ENCODE assay signal across 1 cellular context in genomic region chr9:121133104-121133816, GRCh38.
TF ChIP-seq lines count a peak whose summit lies in the region.

No MANE protein-coding gene starts in this region.

TF ChIP-seq in HepG2, 621 proteins besides CTCF, POLR2A, EP300 and RAD21 (continued from another document and continues in another):
- no peak for TF ChIP-seq STAT6 (CRISPR knock-in tag; IDR thresholded peaks at IDR 0.05; ENCODE audit: borderline replicate concordance)
- no peak for TF ChIP-seq NR1H2 (CRISPR knock-in tag; IDR thresholded peaks at IDR 0.05; ENCODE audit: borderline replicate concordance, low read depth)
- no peak for TF ChIP-seq ZNF883 (CRISPR knock-in tag; IDR thresholded peaks at IDR 0.05; ENCODE audit: not compliant biosample characterization)
- no peak for TF ChIP-seq GZF1 (CRISPR knock-in tag; IDR thresholded peaks at IDR 0.05)
- no peak for TF ChIP-seq MED8 (CRISPR knock-in tag; IDR thresholded peaks at IDR 0.05; ENCODE audit: insufficient replicate concordance)
- TF ChIP-seq, protein P1, sequence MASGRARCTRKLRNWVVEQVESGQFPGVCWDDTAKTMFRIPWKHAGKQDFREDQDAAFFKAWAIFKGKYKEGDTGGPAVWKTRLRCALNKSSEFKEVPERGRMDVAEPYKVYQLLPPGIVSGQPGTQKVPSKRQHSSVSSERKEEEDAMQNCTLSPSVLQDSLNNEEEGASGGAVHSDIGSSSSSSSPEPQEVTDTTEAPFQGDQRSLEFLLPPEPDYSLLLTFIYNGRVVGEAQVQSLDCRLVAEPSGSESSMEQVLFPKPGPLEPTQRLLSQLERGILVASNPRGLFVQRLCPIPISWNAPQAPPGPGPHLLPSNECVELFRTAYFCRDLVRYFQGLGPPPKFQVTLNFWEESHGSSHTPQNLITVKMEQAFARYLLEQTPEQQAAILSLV (CRISPR knock-in tag; IDR thresholded peaks at IDR 0.05; ENCODE audit: borderline replicate concordance), result no peak
- TF ChIP-seq ZNF251 (CRISPR knock-in tag; IDR thresholded peaks at IDR 0.05), result no peak
- no peak for TF ChIP-seq HMGXB3 (CRISPR knock-in tag; IDR thresholded peaks at IDR 0.05; ENCODE audit: borderline replicate concordance)
- TF ChIP-seq ZNF766 (CRISPR knock-in tag; IDR thresholded peaks at IDR 0.05; ENCODE audit: borderline replicate concordance), result no peak
- no peak for TF ChIP-seq NCOR1 (IDR thresholded peaks at IDR 0.05; ENCODE audit: borderline replicate concordance, low read length)
- TF ChIP-seq ZNF510 (CRISPR knock-in tag; IDR thresholded peaks at IDR 0.05; ENCODE audit: low read depth), result no peak
- peak; percentile 40; the same call in 1 of the 2 replicates for TF ChIP-seq ETV5 (CRISPR knock-in tag; IDR thresholded peaks at IDR 0.05; ENCODE audit: borderline replicate concordance)
- TF ChIP-seq, protein P2, sequence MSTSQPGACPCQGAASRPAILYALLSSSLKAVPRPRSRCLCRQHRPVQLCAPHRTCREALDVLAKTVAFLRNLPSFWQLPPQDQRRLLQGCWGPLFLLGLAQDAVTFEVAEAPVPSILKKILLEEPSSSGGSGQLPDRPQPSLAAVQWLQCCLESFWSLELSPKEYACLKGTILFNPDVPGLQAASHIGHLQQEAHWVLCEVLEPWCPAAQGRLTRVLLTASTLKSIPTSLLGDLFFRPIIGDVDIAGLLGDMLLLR (CRISPR knock-in tag; IDR thresholded peaks at IDR 0.05), result no peak
- 0 out of 2 replicates have a peak, but pooled peaks have one; percentile 24 for TF ChIP-seq UBTF (CRISPR knock-in tag; IDR thresholded peaks at IDR 0.05)
- TF ChIP-seq ZNF775 (CRISPR knock-in tag; IDR thresholded peaks at IDR 0.05; ENCODE audit: borderline replicate concordance), result no peak
- no peak for TF ChIP-seq CCDC6 (CRISPR knock-in tag; IDR thresholded peaks at IDR 0.05)
- no peak for TF ChIP-seq CCAR2 (optimal IDR thresholded peaks at IDR 0.05; ENCODE audit: low read depth, low read length)
- no peak for TF ChIP-seq ZNF136 (CRISPR knock-in tag; IDR thresholded peaks at IDR 0.05; ENCODE audit: low read depth)
- TF ChIP-seq, protein P3, sequence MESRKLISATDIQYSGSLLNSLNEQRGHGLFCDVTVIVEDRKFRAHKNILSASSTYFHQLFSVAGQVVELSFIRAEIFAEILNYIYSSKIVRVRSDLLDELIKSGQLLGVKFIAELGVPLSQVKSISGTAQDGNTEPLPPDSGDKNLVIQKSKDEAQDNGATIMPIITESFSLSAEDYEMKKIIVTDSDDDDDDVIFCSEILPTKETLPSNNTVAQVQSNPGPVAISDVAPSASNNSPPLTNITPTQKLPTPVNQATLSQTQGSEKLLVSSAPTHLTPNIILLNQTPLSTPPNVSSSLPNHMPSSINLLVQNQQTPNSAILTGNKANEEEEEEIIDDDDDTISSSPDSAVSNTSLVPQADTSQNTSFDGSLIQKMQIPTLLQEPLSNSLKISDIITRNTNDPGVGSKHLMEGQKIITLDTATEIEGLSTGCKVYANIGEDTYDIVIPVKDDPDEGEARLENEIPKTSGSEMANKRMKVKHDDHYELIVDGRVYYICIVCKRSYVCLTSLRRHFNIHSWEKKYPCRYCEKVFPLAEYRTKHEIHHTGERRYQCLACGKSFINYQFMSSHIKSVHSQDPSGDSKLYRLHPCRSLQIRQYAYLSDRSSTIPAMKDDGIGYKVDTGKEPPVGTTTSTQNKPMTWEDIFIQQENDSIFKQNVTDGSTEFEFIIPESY (CRISPR knock-in tag; IDR thresholded peaks at IDR 0.05), result no peak
- 0 out of 2 replicates have a peak, but pooled peaks have one; percentile 5 for TF ChIP-seq RARA (CRISPR knock-in tag; IDR thresholded peaks at IDR 0.05)
- TF ChIP-seq MZF1 (CRISPR knock-in tag; IDR thresholded peaks at IDR 0.05; ENCODE audit: borderline replicate concordance), result no peak
- TF ChIP-seq CHCHD3 (CRISPR knock-in tag; IDR thresholded peaks at IDR 0.05), result no peak
- no peak for TF ChIP-seq ZNF253 (CRISPR knock-in tag; IDR thresholded peaks at IDR 0.05; ENCODE audit: borderline replicate concordance)
- no peak for TF ChIP-seq TBL1XR1 (IDR thresholded peaks at IDR 0.05; ENCODE audit: borderline replicate concordance, low read length, partially characterized antibody)
- TF ChIP-seq JUN (CRISPR knock-in tag; IDR thresholded peaks at IDR 0.05), result no peak
- no peak for TF ChIP-seq THYN1 (CRISPR knock-in tag; IDR thresholded peaks at IDR 0.05; ENCODE audit: borderline replicate concordance, low read depth)
- no peak for TF ChIP-seq SOX6 (IDR thresholded peaks at IDR 0.05)
- no peak; the same call in 1 of the 2 replicates for TF ChIP-seq SOX6 (CRISPR knock-in tag; IDR thresholded peaks at IDR 0.05)
- peak; percentile 50; the same call in 1 of the 2 replicates for TF ChIP-seq ZNF501 (CRISPR knock-in tag; IDR thresholded peaks at IDR 0.05)
- TF ChIP-seq PHF21A (CRISPR knock-in tag; IDR thresholded peaks at IDR 0.05), result no peak
- TF ChIP-seq AHDC1 (CRISPR knock-in tag; IDR thresholded peaks at IDR 0.05; ENCODE audit: borderline replicate concordance), result no peak
- TF ChIP-seq, protein P4, sequence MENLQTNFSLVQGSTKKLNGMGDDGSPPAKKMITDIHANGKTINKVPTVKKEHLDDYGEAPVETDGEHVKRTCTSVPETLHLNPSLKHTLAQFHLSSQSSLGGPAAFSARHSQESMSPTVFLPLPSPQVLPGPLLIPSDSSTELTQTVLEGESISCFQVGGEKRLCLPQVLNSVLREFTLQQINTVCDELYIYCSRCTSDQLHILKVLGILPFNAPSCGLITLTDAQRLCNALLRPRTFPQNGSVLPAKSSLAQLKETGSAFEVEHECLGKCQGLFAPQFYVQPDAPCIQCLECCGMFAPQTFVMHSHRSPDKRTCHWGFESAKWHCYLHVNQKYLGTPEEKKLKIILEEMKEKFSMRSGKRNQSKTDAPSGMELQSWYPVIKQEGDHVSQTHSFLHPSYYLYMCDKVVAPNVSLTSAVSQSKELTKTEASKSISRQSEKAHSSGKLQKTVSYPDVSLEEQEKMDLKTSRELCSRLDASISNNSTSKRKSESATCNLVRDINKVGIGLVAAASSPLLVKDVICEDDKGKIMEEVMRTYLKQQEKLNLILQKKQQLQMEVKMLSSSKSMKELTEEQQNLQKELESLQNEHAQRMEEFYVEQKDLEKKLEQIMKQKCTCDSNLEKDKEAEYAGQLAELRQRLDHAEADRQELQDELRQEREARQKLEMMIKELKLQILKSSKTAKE (CRISPR knock-in tag; IDR thresholded peaks at IDR 0.05; ENCODE audit: borderline replicate concordance), result no peak
- no peak for TF ChIP-seq KLF12 (CRISPR knock-in tag; IDR thresholded peaks at IDR 0.05; ENCODE audit: borderline replicate concordance)
- TF ChIP-seq RCOR2 (CRISPR knock-in tag; IDR thresholded peaks at IDR 0.05), result no peak
- no peak for TF ChIP-seq ZBTB2 (CRISPR knock-in tag; IDR thresholded peaks at IDR 0.05; ENCODE audit: low read depth)
